ENCODE assay signal across 13 cellular contexts in genomic region chr1:221291113-221291512, GRCh38.
A peak's percentile ranks its signal among the peaks of the same experiment; 100 is the strongest.
DNase-seq lines count a peak whose midpoint lies in the region; ATAC-seq and TF ChIP-seq lines count a peak whose summit lies in the region.
"Had no signal": no experiment of that assay in that cellular context is flagged by ENCODE, and none has a peak within 500 bp of the region (broad histone marks: within the 10 kb centered on the region; RNA-seq: fewer than 3 reads in every experiment).

No MANE protein-coding gene starts in this region.

- no peaks in the 10 kb centered on the region for H4K20me1 ChIP-seq in GM23338 (replicated peaks; ENCODE audit: insufficient read depth)

- H3K27ac Mint-ChIP-seq in GM23338, result no peak overlapping the region
- 0 out of 2 replicates have a peak overlapping the region, but pooled peaks have one; percentile 42 for H3K27ac Mint-ChIP-seq in WTC11
- H3K27ac Mint-ChIP-seq in activated CD8-positive, alpha-beta memory T cell treated with anti-CD3 and anti-CD28 coated beads, Interleukin-2, amount 10 ng/mL, durations not matched to agents 7 days and 5 days, result no peak overlapping the region
- H3K27ac Mint-ChIP-seq: CD4-positive, alpha-beta T cell; H9 had no signal

- no peak overlapping the region for H2AFZ ChIP-seq in GM23338

- H3K4me3 Mint-ChIP-seq in GM23338 (no peak overlapping the region), WTC11 (no peak overlapping the region)
- no peak overlapping the region for H3K4me3 Mint-ChIP-seq in activated CD8-positive, alpha-beta memory T cell treated with anti-CD3 and anti-CD28 coated beads, Interleukin-2, amount 10 ng/mL, durations not matched to agents 7 days and 5 days
- H3K4me3 Mint-ChIP-seq: CD4-positive, alpha-beta T cell; H9 had no signal

- no peaks in the 10 kb centered on the region for H3K9me2 ChIP-seq in GM23338 (ENCODE audit: insufficient read depth)

- H3K27me3 Mint-ChIP-seq in GM23338 (ENCODE audit: insufficient read depth, low read depth, poor library complexity) (no peaks in the 10 kb centered on the region), WTC11 (ENCODE audit: low read depth) (no peaks in the 10 kb centered on the region)
- H3K27me3 Mint-ChIP-seq in activated CD8-positive, alpha-beta memory T cell treated with anti-CD3 and anti-CD28 coated beads, Interleukin-2, amount 10 ng/mL, durations not matched to agents 7 days and 5 days, result no peaks in the 10 kb centered on the region

- H3K79me2 ChIP-seq in GM23338 (replicated peaks; ENCODE audit: insufficient read depth), result no peaks in the 10 kb centered on the region

- H3K4me1 ChIP-seq in GM23338 (ENCODE audit: insufficient read depth), result peaks cover 16% of the 10 kb centered on the region

- TF ChIP-seq CTCF in GM23338 (conservative IDR thresholded peaks at IDR 0.05; ENCODE audit: low read depth in 2 of 2), result no peak
- TF ChIP-seq CTCF in WTC11 (IDR thresholded peaks at IDR 0.05), result no peak

- no peak overlapping the region for H3K4me3 ChIP-seq in GM23338

- no peaks in the 10 kb centered on the region for H3K27me3 ChIP-seq in GM23338 (ENCODE audit: insufficient read depth)

- H3K36me3 Mint-ChIP-seq in GM23338 (ENCODE audit: low read depth) (no peaks in the 10 kb centered on the region), WTC11 (no peaks in the 10 kb centered on the region)
- no peaks in the 10 kb centered on the region for H3K36me3 Mint-ChIP-seq in activated CD8-positive, alpha-beta memory T cell treated with anti-CD3 and anti-CD28 coated beads, Interleukin-2, amount 10 ng/mL, durations not matched to agents 7 days and 5 days

- CTCF ChIA-PET in WTC11 (lab: Charles Lee), result interaction anchor here (1.4 kb wide), 1 partner anchor 27 kb away, joined by 3 read pairs; no protein-coding TSS in a partner anchor
- CTCF ChIA-PET in activated CD8-positive, alpha-beta memory T cell treated with anti-CD3 and anti-CD28 coated beads, Interleukin-2, amount 10 ng/mL, durations not matched to agents 7 days and 5 days (lab: Charles Lee), result no interaction called here

- no peaks in the 10 kb centered on the region for H3K36me3 ChIP-seq in GM23338 (ENCODE audit: insufficient read depth)

- ATAC-seq in GM23338 (no peak), WTC11 (no peak), HG03460 (IDR thresholded peaks at IDR 0.05; ENCODE audit: unreplicated experiment) (no peak)
- no peak for ATAC-seq in activated CD8-positive, alpha-beta memory T cell treated with anti-CD3 and anti-CD28 coated beads, Interleukin-2, amount 10 ng/mL, durations not matched to agents 7 days and 5 days

- POLR2A ChIA-PET in WTC11 (lab: Charles Lee), result no interaction called here

- H3F3A ChIP-seq in GM23338 (replicated peaks; ENCODE audit: low read depth), result no peaks in the 10 kb centered on the region

- no peak overlapping the region for H3K4me2 ChIP-seq in GM23338

- DNase-seq in GM23338 (ENCODE audit: low spot score), result no peak
- peak; percentile 15 for DNase-seq in M059J (ENCODE audit: low read depth)
- DNase-seq in WTC11 (ENCODE audit: low spot score), result no peak
- DNase-seq in activated CD8-positive, alpha-beta memory T cell treated with anti-CD3 and anti-CD28 coated beads, Interleukin-2, amount 10 ng/mL, durations not matched to agents 7 days and 5 days, result no peak
- no peak for DNase-seq in NOMO-1 treated with DMSO at 0.1 percent for 48 hours (lab: John Stamatoyannopoulos, UW; ENCODE audit: unreplicated experiment)
- DNase-seq: AML-193; CD4-positive, alpha-beta T cell; DMS153; DMS79; GF-D8; H9 had no signal

- H3K9me3 Mint-ChIP-seq in GM23338 (no peaks in the 10 kb centered on the region), WTC11 (no peaks in the 10 kb centered on the region)
- no peaks in the 10 kb centered on the region for H3K9me3 Mint-ChIP-seq in activated CD8-positive, alpha-beta memory T cell treated with anti-CD3 and anti-CD28 coated beads, Interleukin-2, amount 10 ng/mL, durations not matched to agents 7 days and 5 days (ENCODE audit: low read depth)
- H3K9me3 Mint-ChIP-seq: CD4-positive, alpha-beta T cell; H9 had no signal

- H3K4me1 Mint-ChIP-seq in GM23338 (peaks cover 13% of the 10 kb centered on the region; the same call in 2 of the 3 replicates), WTC11 (peaks cover 39% of the 10 kb centered on the region)
- no peaks in the 10 kb centered on the region for H3K4me1 Mint-ChIP-seq in activated CD8-positive, alpha-beta memory T cell treated with anti-CD3 and anti-CD28 coated beads, Interleukin-2, amount 10 ng/mL, durations not matched to agents 7 days and 5 days

- peak overlapping the region; percentile 48 for H3K27ac ChIP-seq in GM23338 (ENCODE audit: low read depth)
- H3K27ac ChIP-seq: C4-2B had no signal

TF ChIP-seq in GM23338, 12 proteins besides CTCF, POLR2A, EP300 and RAD21 (continues in another document):
- TF ChIP-seq STAT1 (IDR thresholded peaks at IDR 0.05; ENCODE audit: unreplicated experiment) (no peak), REST (IDR thresholded peaks at IDR 0.05; ENCODE audit: unreplicated experiment) (no peak), EZH2phosphoT487 (IDR thresholded peaks at IDR 0.05; ENCODE audit: unreplicated experiment) (no peak), CREB1 (CRISPR knock-in tag; IDR thresholded peaks at IDR 0.05; ENCODE audit: low read depth) (no peak), POLR2AphosphoS5 (IDR thresholded peaks at IDR 0.05; ENCODE audit: low read depth) (no peak), ZNF114 (CRISPR knock-in tag; IDR thresholded peaks at IDR 0.05) (no peak), EZH2 (IDR thresholded peaks at IDR 0.05; ENCODE audit: low read depth, unreplicated experiment) (no peak)

TF ChIP-seq in WTC11, 78 proteins besides CTCF, POLR2A, EP300 and RAD21 (continues in another document):
- no peak for TF ChIP-seq FOXJ3 (CRISPR knock-in tag; IDR thresholded peaks at IDR 0.05; ENCODE audit: borderline replicate concordance)
- no peak for TF ChIP-seq AR (CRISPR knock-in tag; IDR thresholded peaks at IDR 0.05)
- TF ChIP-seq ZNF138 (CRISPR knock-in tag; conservative IDR thresholded peaks at IDR 0.05), result no peak
- TF ChIP-seq TCF7 (CRISPR knock-in tag; IDR thresholded peaks at IDR 0.05; ENCODE audit: low read depth), result no peak
- TF ChIP-seq CBFB (CRISPR knock-in tag; IDR thresholded peaks at IDR 0.05; ENCODE audit: low read depth), result no peak
- TF ChIP-seq CDX4 (CRISPR knock-in tag; IDR thresholded peaks at IDR 0.05; ENCODE audit: borderline replicate concordance), result no peak
- TF ChIP-seq ERG (CRISPR knock-in tag; IDR thresholded peaks at IDR 0.05), result no peak
- TF ChIP-seq ZNF281 (CRISPR knock-in tag; IDR thresholded peaks at IDR 0.05), result no peak
